In the genomic region with DNA sequence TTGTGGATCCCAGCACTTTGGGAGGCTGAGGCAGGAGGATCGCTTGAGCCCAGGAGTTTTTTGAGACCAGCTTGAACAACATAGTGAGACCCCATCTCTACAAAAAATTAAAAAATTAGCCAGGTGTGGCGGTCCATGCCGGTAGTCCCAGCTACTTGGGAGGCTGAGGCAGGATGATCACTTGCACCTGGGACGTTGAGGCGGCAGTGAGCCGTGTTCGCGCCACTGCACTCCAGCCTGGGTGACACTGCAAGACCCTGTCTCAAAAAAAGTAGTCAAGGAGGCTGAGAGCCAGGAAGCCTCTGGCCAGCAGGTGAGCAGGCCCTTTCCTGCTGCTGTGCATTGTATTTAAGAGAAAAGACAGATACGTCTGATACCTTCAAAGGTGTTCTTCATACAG, we compare ENCODE assay signal across 9 cellular contexts. TPM values are rescaled to one million over a fixed set of nuclear protein-coding genes. Genes with fewer than 3 reads are reported as not detected.
DNase-seq lines count a peak whose midpoint lies in the region; ATAC-seq, FAIRE-seq and TF ChIP-seq lines count a peak whose summit lies in the region.
"Had no signal": no experiment of that assay in that cellular context is flagged by ENCODE, and none has a peak within 500 bp of the region (broad histone marks: within the 10 kb centered on the region; RNA-seq: fewer than 3 reads in every experiment).

No MANE protein-coding gene starts in this region.

- WGBS in pancreas, 2 donors, result 93 to 97% methylated on average over 9 of the region's 9 CpGs

- H3K4me1 ChIP-seq in CD4-positive, CD25-positive, alpha-beta regulatory T cell (ENCODE audit: control insufficient read depth, insufficient read depth, low read length, poor library complexity, severe bottlenecking), result peaks cover 25% of the 10 kb centered on the region
- H3K4me1 ChIP-seq in KMS-11 (ENCODE audit: low read depth, poor library complexity, severe bottlenecking) (peaks cover 28% of the 10 kb centered on the region), duodenal mucosa (ENCODE audit: control insufficient read depth in 1 of 2, insufficient read depth in 2 of 2, low read length in 2 of 2) (peaks cover 41 to 44% of the 10 kb centered on the region in 2 donors), pancreas (peaks cover 0 to 13% (median 9%) of the 10 kb centered on the region in 3 donors)

- no peaks in the 10 kb centered on the region for H3K27me3 Mint-ChIP-seq in CD4-positive, CD25-positive, alpha-beta regulatory T cell

- peak overlapping the region; percentile 29 for H3K4me3 ChIP-seq in CD4-positive, CD25-positive, alpha-beta regulatory T cell (ENCODE audit: low read depth, low read length)
- H3K4me3 ChIP-seq in KMS-11 (IDR thresholded peaks at IDR 0.05; ENCODE audit: insufficient read depth, low read depth, low read length), result no peak overlapping the region
- no peak overlapping the region for H3K4me3 ChIP-seq in duodenal mucosa (ENCODE audit: low read depth in 1 of 2, low read length in 2 of 2)
- no peak overlapping the region for H3K4me3 ChIP-seq in pancreas

- peaks cover 12 to 24% (median 20%) of the 10 kb centered on the region in 4 donors for H3K4me1 Mint-ChIP-seq in CD4-positive, CD25-positive, alpha-beta regulatory T cell

- no peak overlapping the region for H3K27ac ChIP-seq in CD4-positive, CD25-positive, alpha-beta regulatory T cell (ENCODE audit: insufficient read depth, low read length, poor library complexity, severe bottlenecking)
- peak overlapping the region; percentile 28; the same call in 1 of the 2 replicates for H3K27ac ChIP-seq in KMS-11
- peak overlapping the region; percentile 41 for H3K27ac ChIP-seq in duodenal mucosa (ENCODE audit: low read depth, low read length)
- H3K27ac ChIP-seq in pancreas, result peak overlapping the region in 3 of 4 donors; percentile 22 to 93 (median 60)

- no peaks in the 10 kb centered on the region for H3K36me3 ChIP-seq in CD4-positive, CD25-positive, alpha-beta regulatory T cell (ENCODE audit: control insufficient read depth, insufficient read depth, low read length)
- H3K36me3 ChIP-seq in KMS-11 (ENCODE audit: insufficient read depth) (no peaks in the 10 kb centered on the region), duodenal mucosa (ENCODE audit: control insufficient read depth in 1 of 2, insufficient read depth in 2 of 2, low read length in 2 of 2) (no peaks in the 10 kb centered on the region), pancreas (no peaks in the 10 kb centered on the region)

- H3K27ac Mint-ChIP-seq in CD4-positive, CD25-positive, alpha-beta regulatory T cell, result no peak overlapping the region

- ATAC-seq in CD4-positive, CD25-positive, alpha-beta regulatory T cell (ENCODE audit: low read depth in 2 of 2), result no peak
- ATAC-seq in pancreas, result no peak
- no peak for ATAC-seq in GM21367 (IDR thresholded peaks at IDR 0.05; ENCODE audit: unreplicated experiment)
- no peak for ATAC-seq in GM18867 (IDR thresholded peaks at IDR 0.05; ENCODE audit: unreplicated experiment)
- ATAC-seq in HG02981 (IDR thresholded peaks at IDR 0.05; ENCODE audit: unreplicated experiment), result no peak

- no peaks in the 10 kb centered on the region for H3K27me3 ChIP-seq in CD4-positive, CD25-positive, alpha-beta regulatory T cell (ENCODE audit: control insufficient read depth, insufficient read depth, low read length)
- H3K27me3 ChIP-seq in KMS-11 (ENCODE audit: insufficient read depth, low read depth), result no peaks in the 10 kb centered on the region
- no peaks in the 10 kb centered on the region for H3K27me3 ChIP-seq in duodenal mucosa (ENCODE audit: control insufficient read depth in 1 of 2, insufficient read depth in 2 of 2, low read length in 2 of 2)
- H3K27me3 ChIP-seq in pancreas, result no peaks in the 10 kb centered on the region

- no peak overlapping the region; the same call in 1 of the 2 replicates for H2AFZ ChIP-seq in KMS-11 (ENCODE audit: low read depth)

- no peaks in the 10 kb centered on the region for H3K9me3 Mint-ChIP-seq in CD4-positive, CD25-positive, alpha-beta regulatory T cell

- no peaks in the 10 kb centered on the region for H3K79me2 ChIP-seq in KMS-11 (ENCODE audit: insufficient read depth, low read depth)

- intact Hi-C loops in pancreas (cut with DNase I), result no loop called here

- peak overlapping the region; percentile 76 to 91 (median 80) for H3K4me3 Mint-ChIP-seq in CD4-positive, CD25-positive, alpha-beta regulatory T cell

- no peak for DNase-seq in CD4-positive, CD25-positive, alpha-beta regulatory T cell
- peak in 1 of 6 donors; percentile 28 for DNase-seq in pancreas
- no peak for DNase-seq in NCI-H82 treated with DMSO at 0.1 percent for 48 hours (lab: John Stamatoyannopoulos, UW; ENCODE audit: unreplicated experiment)
- DNase-seq: activated CD4-positive, alpha-beta T cell treated with anti-CD3 and anti-CD28 coated beads, Interleukin-2, amount 50 U/mL, for 48 hours had no signal

- no peak for FAIRE-seq in pancreas (lab: Jason Lieb, UNC)

- no peak for TF ChIP-seq CTCF in KMS-11 (conservative IDR thresholded peaks at IDR 0.05; ENCODE audit: low read depth, low read length)
- no peak for TF ChIP-seq CTCF in pancreas (IDR thresholded peaks at IDR 0.05)

- H3K4me2 ChIP-seq in KMS-11, result peak overlapping the region; percentile 42; the same call in 1 of the 2 replicates

- no peaks in the 10 kb centered on the region for H3K36me3 Mint-ChIP-seq in CD4-positive, CD25-positive, alpha-beta regulatory T cell

- no peaks in the 10 kb centered on the region for H4K20me1 ChIP-seq in KMS-11 (ENCODE audit: insufficient read depth)

- no peaks in the 10 kb centered on the region for H3K9me3 ChIP-seq in CD4-positive, CD25-positive, alpha-beta regulatory T cell (ENCODE audit: control insufficient read depth in 2 of 2, low read length in 2 of 2)
- H3K9me3 ChIP-seq in duodenal mucosa (ENCODE audit: control insufficient read depth in 1 of 2, low read length in 2 of 2), result no peaks in the 10 kb centered on the region
- no peaks in the 10 kb centered on the region for H3K9me3 ChIP-seq in pancreas

- no peak overlapping the region for H3K9ac ChIP-seq in KMS-11
- no peak overlapping the region for H3K9ac ChIP-seq in duodenal mucosa (ENCODE audit: low read depth in 1 of 2, low read length in 2 of 2)

RNA-seq across cellular contexts. Expression of a gene that starts 11.1 kb away (rescaled TPM):
- not detected for total RNA-seq in CD4-positive, CD25-positive, alpha-beta regulatory T cell
- under 1 TPM in 1 of 4 donors, not detected in 3; 0.35 TPM for polyA plus RNA-seq in CD4-positive, CD25-positive, alpha-beta regulatory T cell
- total RNA-seq in pancreas, result under 1 TPM in 3 of 6 donors, not detected in 3; 0.26 to 0.86 (median 0.41) TPM
- polyA plus RNA-seq in pancreas, result 1 to 10 TPM; 1.7 to 3.2 TPM

RNA-seq across cellular contexts. Expression of a gene that starts 19.3 kb away (rescaled TPM):
- 95.7 TPM for total RNA-seq in CD4-positive, CD25-positive, alpha-beta regulatory T cell
- polyA plus RNA-seq in CD4-positive, CD25-positive, alpha-beta regulatory T cell, result 10 to 100 TPM; 48.4 to 65.7 (median 50.5) TPM
- total RNA-seq in pancreas, result 10 to 100 TPM; 21.0 to 37.6 (median 24.6) TPM
- 1 to 10 TPM; 4.2 to 6.9 TPM for polyA plus RNA-seq in pancreas
